In the genomic region with DNA sequence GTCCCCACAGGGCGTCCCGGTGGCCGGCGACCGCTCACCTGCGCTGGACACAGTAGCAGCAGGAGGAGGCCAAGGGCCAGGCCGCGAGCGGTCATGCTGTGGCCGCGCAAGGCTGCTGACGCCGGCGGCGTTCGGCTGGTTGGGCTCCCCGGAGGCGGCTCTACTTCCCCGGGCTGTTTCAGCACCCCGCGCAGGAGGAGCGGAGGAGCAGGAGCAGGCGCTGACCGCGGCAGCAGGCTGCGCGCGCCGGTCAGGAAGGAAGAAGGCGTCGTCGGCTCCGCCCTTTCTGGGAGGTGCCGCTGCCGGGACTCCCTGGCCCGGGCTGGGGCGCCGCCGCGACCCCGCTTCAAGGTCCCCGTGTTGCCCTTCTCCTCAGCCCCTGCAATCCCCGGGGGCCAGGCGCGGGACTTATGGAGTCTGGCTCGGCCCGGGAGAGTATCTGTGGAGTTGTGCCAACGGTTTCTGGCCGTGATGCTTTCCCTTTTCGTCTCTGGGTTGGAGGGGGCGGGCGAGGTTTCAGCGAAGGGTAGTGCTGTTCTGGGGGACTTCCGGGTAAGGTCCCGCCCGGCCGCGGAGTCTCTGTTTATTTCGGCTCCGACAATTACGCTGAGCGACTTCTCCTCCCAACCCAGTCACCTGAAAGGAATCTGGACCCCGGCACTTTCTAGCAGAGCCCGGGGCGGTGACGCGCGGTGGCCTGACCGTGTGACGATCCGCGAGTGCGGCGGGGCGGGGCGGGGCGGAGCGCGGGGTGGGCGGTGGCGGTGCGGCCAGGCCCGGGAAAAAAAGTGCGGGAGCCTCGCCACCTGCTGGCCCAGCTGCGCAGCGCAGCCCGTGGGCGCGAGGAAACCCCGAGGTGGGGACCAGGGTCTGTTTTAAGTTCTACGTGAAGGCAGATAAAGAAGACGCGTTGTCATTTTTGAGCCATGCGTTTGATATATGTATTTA, we compare ENCODE assay signal across 8 cellular contexts. TPM values are rescaled to one million over a fixed set of nuclear protein-coding genes. Genes with fewer than 3 reads are reported as not detected.
DNase-seq lines count a peak whose midpoint lies in the region; ATAC-seq and TF ChIP-seq lines count a peak whose summit lies in the region.

NPC1 (minus strand) TSS at position 258 of the 948 bp plus-strand sequence; CDS start at position 95, 163 bp downstream.

- no peaks in the 10 kb centered on the region for H3K9me2 ChIP-seq in SU-DHL-6 (replicated peaks; ENCODE audit: insufficient read depth, low read length)

- peak; percentile 86 for TF ChIP-seq CTCF in GM12872 (IDR thresholded peaks at IDR 0.05; ENCODE audit: insufficient read depth, low read depth, low read length)
- peak; percentile 97 for TF ChIP-seq CTCF in SU-DHL-6 (IDR thresholded peaks at IDR 0.05; ENCODE audit: insufficient read depth, low read length, poor library complexity, severe bottlenecking)
- peak; percentile 87 to 97 (median 94) for TF ChIP-seq CTCF in transverse colon (IDR thresholded peaks at IDR 0.05)

- H4K91ac ChIP-seq in trophoblast cell (ENCODE audit: low read depth, low read length), result peak within 1 kb of the TSS; percentile 98

- peak within 1 kb of the TSS; percentile 91 for H2BK12ac ChIP-seq in trophoblast cell (ENCODE audit: low read length)

- H3K4me2 ChIP-seq in SU-DHL-6 (ENCODE audit: low read depth, low read length, poor library complexity, severe bottlenecking), result peak within 1 kb of the TSS; percentile 76
- H3K4me2 ChIP-seq in trophoblast cell (ENCODE audit: low read length), result peak within 1 kb of the TSS; percentile 92

- H3K4ac ChIP-seq in trophoblast cell (ENCODE audit: low read depth, low read length), result peak within 1 kb of the TSS; percentile 83

- peak; percentile 93 for ATAC-seq in HG02642 (IDR thresholded peaks at IDR 0.05; ENCODE audit: poor library complexity, unreplicated experiment)
- ATAC-seq in Right ventricle myocardium superior (ENCODE audit: poor library complexity), result peak; percentile 99

- intact Hi-C loops in Right ventricle myocardium superior (cut with DNase I), result loop anchor here (5.0 kb wide), 1 partner anchor 69 kb away; no protein-coding TSS in a partner anchor
- intact Hi-C loops in transverse colon (cut with DNase I; ENCODE audit: low total_unique reads), result loop anchor here (5.0 kb wide), 2 partner anchors 69 to 84 kb away; partner anchors contain the start of gene RMC1

- H4K20me1 ChIP-seq in SU-DHL-6 (ENCODE audit: low read depth, low read length), result no peaks in the 10 kb centered on the region

- H3K4me1 ChIP-seq in trophoblast cell (ENCODE audit: control insufficient read depth in 1 of 2, insufficient read depth in 2 of 2, low read length in 2 of 2), result peaks cover 2 to 4% of the 10 kb centered on the region in 2 experiments
- H3K4me1 ChIP-seq in transverse colon, result peaks cover 0 to 40% (median 19%) of the 10 kb centered on the region in 4 donors

- H3K9me3 ChIP-seq in SU-DHL-6 (ENCODE audit: insufficient read depth, low read length), result no peaks in the 10 kb centered on the region
- no peaks in the 10 kb centered on the region for H3K9me3 ChIP-seq in trophoblast cell (ENCODE audit: insufficient read depth, low read depth, low read length)
- no peaks in the 10 kb centered on the region for H3K9me3 ChIP-seq in transverse colon

- DNase-seq in NCI-H1105 (lab: John Stamatoyannopoulos, UW) (peak; percentile 95), Right ventricle myocardium superior (peak; percentile 97), trophoblast cell (peak; percentile 98 to 99), transverse colon (peak; percentile 95)
- DNase-seq in activated naive CD8-positive, alpha-beta T cell treated with anti-CD3 and anti-CD28 coated beads, Interleukin-2, amount 50 U/mL, for 16 hours (ENCODE audit: low read depth, low spot score), result peak; percentile 73

- peak within 1 kb of the TSS; percentile 98 for H3K18ac ChIP-seq in trophoblast cell (ENCODE audit: low read length)

- H4K12ac ChIP-seq in trophoblast cell (ENCODE audit: low read depth, low read length), result peak within 1 kb of the TSS; percentile 96

- peak within 1 kb of the TSS; percentile 99 for H2BK5ac ChIP-seq in trophoblast cell (ENCODE audit: low read depth, low read length, poor library complexity)

- H3K4me3 ChIP-seq in SU-DHL-6 (ENCODE audit: insufficient read depth, low read length, poor library complexity, severe bottlenecking) (peak within 1 kb of the TSS; percentile 98), trophoblast cell (ENCODE audit: low read depth, low read length) (peak within 1 kb of the TSS; percentile 90), transverse colon (peak within 1 kb of the TSS; percentile 68 to 87 (median 80))

- peak within 1 kb of the TSS; percentile 96 for H3K14ac ChIP-seq in trophoblast cell (ENCODE audit: low read length)

- no CpG with 5 or more reads among the region's 95 CpGs for WGBS in trophoblast cell (ENCODE audit: extremely low coverage, insufficient coverage, insufficient read length)
- WGBS in transverse colon (ENCODE audit: low coverage in 1 of 2), 2 donors, result 1 to 2% methylated on average over 8 to 48 of the region's 95 CpGs

- H3K36me3 ChIP-seq in SU-DHL-6 (ENCODE audit: low read length) (no peaks in the 10 kb centered on the region), trophoblast cell (ENCODE audit: control insufficient read depth in 1 of 2, insufficient read depth in 2 of 2, low read length in 2 of 2) (no peaks in the 10 kb centered on the region), transverse colon (no peaks in the 10 kb centered on the region)

- H3K79me2 ChIP-seq in SU-DHL-6 (ENCODE audit: insufficient read depth, low read length), result peaks cover 45% of the 10 kb centered on the region
- peaks cover 10% of the 10 kb centered on the region for H3K79me2 ChIP-seq in trophoblast cell (ENCODE audit: control insufficient read depth, insufficient read depth, low read length, poor library complexity)

- H2BK120ac ChIP-seq in trophoblast cell (ENCODE audit: insufficient read depth, low read length, poor library complexity), result peak within 1 kb of the TSS; percentile 99

- no peak within 1 kb of the TSS for H3K23ac ChIP-seq in trophoblast cell (ENCODE audit: low read length)

- H3K27me3 ChIP-seq in SU-DHL-6 (ENCODE audit: low read length) (no peaks in the 10 kb centered on the region), trophoblast cell (ENCODE audit: insufficient read depth, low read length) (no peaks in the 10 kb centered on the region), transverse colon (no peaks in the 10 kb centered on the region)

- peak within 1 kb of the TSS; percentile 95 for H3K27ac ChIP-seq in SU-DHL-6 (ENCODE audit: low read depth, low read length)
- peak within 1 kb of the TSS; percentile 99 for H3K27ac ChIP-seq in trophoblast cell (ENCODE audit: low read depth, low read length)
- H3K27ac ChIP-seq in transverse colon, result peak within 1 kb of the TSS; percentile 97 to 100 (median 98)

- in situ Hi-C loops in transverse colon (cut with MboI; ENCODE audit: low pct_ligation_motif_present in 1 of 4, low pct_unique_long_range_greater_than_20kb in 1 of 4, low sequenced_read_pairs in 3 of 4), result loop anchor here in 1 of 4 donors (10.0 kb wide), 1 partner anchor 62 kb away; no protein-coding TSS in a partner anchor

- TF ChIP-seq POLR2A in transverse colon (IDR thresholded peaks at IDR 0.05), result peak; percentile 97

- peak; percentile 26 for TF ChIP-seq EP300 in transverse colon (IDR thresholded peaks at IDR 0.05; ENCODE audit: low read depth)

- H4K8ac ChIP-seq in trophoblast cell (ENCODE audit: low read depth, low read length), result peak within 1 kb of the TSS; percentile 99

- H2AFZ ChIP-seq in SU-DHL-6 (ENCODE audit: low read depth, low read length, severe bottlenecking) (peak within 1 kb of the TSS; percentile 99), trophoblast cell (ENCODE audit: insufficient read depth, low read length, poor library complexity) (peak within 1 kb of the TSS; percentile 77)

- H3K9ac ChIP-seq in SU-DHL-6 (ENCODE audit: low read length) (peak within 1 kb of the TSS; percentile 95), trophoblast cell (ENCODE audit: low read length) (peak within 1 kb of the TSS; percentile 92)

- peak within 1 kb of the TSS; percentile 67 for H2AK5ac ChIP-seq in trophoblast cell (ENCODE audit: low read length)

- peaks cover 9% of the 10 kb centered on the region for H3K79me1 ChIP-seq in trophoblast cell (ENCODE audit: low read length)

- no peaks in the 10 kb centered on the region for H3F3A ChIP-seq in SU-DHL-6 (ENCODE audit: insufficient read depth)

RNA-seq across cellular contexts. Expression of gene NPC1, which starts in this region (rescaled TPM):
- total RNA-seq in Right ventricle myocardium superior (9.8 TPM), transverse colon (10 to 100 TPM; 33.6 to 96.1 (median 49.7) TPM)
- polyA plus RNA-seq in trophoblast cell (2013), result 36.0 and 39.0 TPM in 2 replicates

Comparison
In these comparisons a context has a peak if more than half of its experiments do, and no peak if none do; other contexts are left out.
1. Peak in every context shown above with its lines: DNase-seq, ATAC-seq, H3K4me3 ChIP-seq and H3K27ac ChIP-seq.